ENCODE assay signal across 15 cellular contexts in the genomic region with DNA sequence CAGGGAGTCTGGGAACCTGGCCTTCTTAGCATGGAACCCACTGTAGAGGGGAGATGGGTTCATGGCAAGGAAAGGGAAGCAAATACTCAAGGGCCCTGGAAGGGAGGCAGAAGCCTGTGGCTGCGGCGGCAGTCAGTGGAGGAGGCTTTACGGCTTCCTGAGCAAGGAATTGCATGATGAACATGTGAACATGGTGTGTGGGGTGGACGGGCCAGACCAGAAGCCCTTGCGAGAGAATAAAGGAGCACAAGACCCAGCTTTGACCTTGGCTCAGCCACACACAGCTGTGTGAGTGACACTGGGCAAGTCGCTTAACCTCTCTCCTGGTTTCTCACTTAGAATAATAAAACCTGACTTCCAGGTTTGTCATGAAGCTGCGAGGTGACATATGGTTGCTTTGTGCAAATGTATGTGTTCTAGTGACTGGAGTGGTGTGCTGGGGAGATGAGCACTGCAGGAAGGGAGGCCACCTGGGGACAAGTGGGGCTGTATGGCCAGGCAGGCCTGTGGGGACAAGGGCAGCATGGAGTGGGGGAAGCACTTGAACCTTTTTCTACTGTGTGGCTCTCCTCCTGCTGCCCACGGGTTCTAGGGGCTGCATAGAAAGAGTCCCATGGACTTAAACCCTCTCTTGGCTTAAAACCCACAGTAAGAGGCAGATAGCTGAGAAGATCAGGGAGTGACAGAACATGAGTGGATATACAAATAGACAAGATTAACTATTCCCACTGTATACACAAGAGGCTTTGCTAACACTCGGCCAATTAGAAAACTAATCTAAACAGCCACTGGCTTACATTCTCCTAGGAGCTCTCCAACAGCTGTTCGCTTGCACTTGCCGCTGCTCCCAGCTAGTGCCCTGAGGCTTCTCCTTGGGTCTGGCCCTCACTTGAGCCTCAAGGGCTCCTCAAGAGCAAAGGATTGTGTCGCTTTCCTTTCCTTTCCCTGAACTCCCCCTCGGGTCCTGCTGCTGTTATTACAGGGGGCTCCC.
DNase-seq lines count a peak whose midpoint lies in the region; ATAC-seq and TF ChIP-seq lines count a peak whose summit lies in the region.
"Had no signal": no experiment of that assay in that cellular context is flagged by ENCODE, and none has a peak within 500 bp of the region (broad histone marks: within the 10 kb centered on the region; RNA-seq: fewer than 3 reads in every experiment).

No MANE protein-coding gene starts in this region.

- H3K4me3 ChIP-seq in thyroid gland (replicated peaks in 1 of 3) (no peak overlapping the region), vagina (no peak overlapping the region)
- H3K4me3 ChIP-seq: adrenal gland, HAP-1 had no signal

- no peak for ATAC-seq in HG02571 (IDR thresholded peaks at IDR 0.05; ENCODE audit: unreplicated experiment)
- ATAC-seq: activated T-cell treated with anti-CD3 and anti-CD28 coated beads, Interleukin-2, amount 50 U/mL, for 72 hours had no signal

- peak overlapping the region; percentile 89 to 98 (median 96) for H3K27ac ChIP-seq in thyroid gland
- H3K27ac ChIP-seq in vagina: no peak overlapping the region
- H3K27ac ChIP-seq: adrenal gland had no signal

- DNase-seq in NCI-H1417 (lab: John Stamatoyannopoulos, UW) (peak; percentile 60 to 78 (median 71)), NCI-H1417 treated with DMSO at 0.1 percent for 48 hours (lab: John Stamatoyannopoulos, UW) (no peak), NCI-H69 (lab: John Stamatoyannopoulos, UW) (peak; percentile 69), islet precursor cell (peak; percentile 61), thyroid gland (peak; percentile 55 to 60), vagina (ENCODE audit: extremely low spot score in 2 of 2) (no peak), NOMO-1 (lab: John Stamatoyannopoulos, UW; ENCODE audit: unreplicated experiment in 2 of 2) (no peak)
- DNase-seq: activated CD4-positive, alpha-beta T cell treated with anti-CD3 and anti-CD28 coated beads for 4 hours; activated T-cell treated with anti-CD3 and anti-CD28 coated beads, Interleukin-2, amount 50 U/mL, for 72 hours; adrenal gland; NCI-H2107; stimulated activated naive CD4-positive, alpha-beta T cell treated with Interleukin-2 at 50 U/mL for 16 hours; T-helper 1 cell had no signal

- no peaks in the 10 kb centered on the region for H3K36me3 ChIP-seq in thyroid gland
- no peaks in the 10 kb centered on the region for H3K36me3 ChIP-seq in vagina
- H3K36me3 ChIP-seq: adrenal gland, HAP-1 had no signal

- H3K9me3 ChIP-seq in thyroid gland: no peaks in the 10 kb centered on the region
- no peaks in the 10 kb centered on the region for H3K9me3 ChIP-seq in vagina
- H3K9me3 ChIP-seq: adrenal gland, HAP-1 had no signal

- TF ChIP-seq POLR2A in thyroid gland (IDR thresholded peaks at IDR 0.05): no peak
- no peak for TF ChIP-seq POLR2A in vagina (IDR thresholded peaks at IDR 0.05)

- no peaks in the 10 kb centered on the region for H3K27me3 ChIP-seq in thyroid gland
- H3K27me3 ChIP-seq in vagina: no peaks in the 10 kb centered on the region
- H3K27me3 ChIP-seq: adrenal gland had no signal

- no peak for TF ChIP-seq CTCF in thyroid gland (IDR thresholded peaks at IDR 0.05)
- TF ChIP-seq CTCF in vagina (IDR thresholded peaks at IDR 0.05): no peak

- WGBS in thyroid gland, 2 donors: 61 to 66% methylated on average over 13 of the region's 13 CpGs

- H3K4me1 ChIP-seq in thyroid gland (peaks cover 55 to 63% of the 10 kb centered on the region in 2 donors), vagina (peaks cover 1% of the 10 kb centered on the region)
- H3K4me1 ChIP-seq: HAP-1 had no signal

- intact Hi-C loops in thyroid gland (cut with DNase I): no loop called here
- intact Hi-C loops in vagina (cut with DNase I): no loop called here

Comparison
In these comparisons a context has a peak if more than half of its experiments do, and no peak if none do; other contexts are left out.
1. DNase-seq: peak in NCI-H1417 (3 of 3), NCI-H69 (single experiment), islet precursor cell (single experiment) and thyroid gland (2 of 2); none in NCI-H1417 treated with DMSO at 0.1 percent for 48 hours (single experiment), vagina (0 of 2) and NOMO-1 (0 of 2).